In genomic region chr16:75114946-75115825, GRCh38 we compare ENCODE assay signal across 15 cellular contexts. TPM values are rescaled to one million over a fixed set of nuclear protein-coding genes. Genes with fewer than 3 reads are reported as not detected.
A peak's percentile ranks its signal among the peaks of the same experiment; 100 is the strongest.
DNase-seq lines count a peak whose midpoint lies in the region; ATAC-seq and TF ChIP-seq lines count a peak whose summit lies in the region.
"Had no signal": no experiment of that assay in that cellular context is flagged by ENCODE, and none has a peak within 500 bp of the region (broad histone marks: within the 10 kb centered on the region; RNA-seq: fewer than 3 reads in every experiment).

No MANE protein-coding gene starts in this region.

- H3K4me1 ChIP-seq in heart right ventricle = peaks cover 10 to 66% (median 51%) of the 10 kb centered on the region in 9 donors
- H3K4me1 ChIP-seq in right atrium auricular region = peaks cover 0 to 52% of the 10 kb centered on the region in 2 donors
- peaks cover 21% of the 10 kb centered on the region for H3K4me1 ChIP-seq in ovary (ENCODE audit: insufficient read depth)
- H3K4me1 ChIP-seq in upper lobe of right lung = peaks cover 32% of the 10 kb centered on the region

- ATAC-seq in heart right ventricle (no peak), upper lobe of right lung (no peak), HG03039 (IDR thresholded peaks at IDR 0.05; ENCODE audit: unreplicated experiment) (no peak)
- ATAC-seq: A549 had no signal

- peak overlapping the region in 4 of 10 donors; percentile 68 to 85 (median 81) for H3K27ac ChIP-seq in heart right ventricle
- H3K27ac ChIP-seq in right atrium auricular region = peak overlapping the region in 1 of 2 donors; percentile 72
- peak overlapping the region; percentile 3 to 37 for H3K27ac ChIP-seq in ovary
- no peak overlapping the region for H3K27ac ChIP-seq in upper lobe of right lung

- H3K27me3 ChIP-seq in heart right ventricle = peaks cover 0 to 15% (median 0%) of the 10 kb centered on the region in 7 donors
- no peaks in the 10 kb centered on the region for H3K27me3 ChIP-seq in right atrium auricular region
- no peaks in the 10 kb centered on the region for H3K27me3 ChIP-seq in ovary
- no peaks in the 10 kb centered on the region for H3K27me3 ChIP-seq in upper lobe of right lung

- 89 to 92% methylated on average over 43 to 45 of the region's 45 CpGs for WGBS in heart right ventricle, 2 donors
- 62 to 76% (median 62%) methylated on average over 45 of the region's 45 CpGs for WGBS in ovary, 3 donors

- no peak for TF ChIP-seq POLR2A in ovary (IDR thresholded peaks at IDR 0.05)

- no peak for TF ChIP-seq CTCF in heart right ventricle (IDR thresholded peaks at IDR 0.05)
- TF ChIP-seq CTCF in right atrium auricular region (IDR thresholded peaks at IDR 0.05) = no peak
- no peak for TF ChIP-seq CTCF in epithelial cell of proximal tubule (conservative IDR thresholded peaks at IDR 0.05; ENCODE audit: low read depth, low read length)
- no peak for TF ChIP-seq CTCF in ovary (IDR thresholded peaks at IDR 0.05)
- no peak for TF ChIP-seq CTCF in upper lobe of right lung (IDR thresholded peaks at IDR 0.05)

- H3K36me3 ChIP-seq in heart right ventricle = peaks cover 0 to 16% (median 0%) of the 10 kb centered on the region in 9 donors
- H3K36me3 ChIP-seq in right atrium auricular region = no peaks in the 10 kb centered on the region
- H3K36me3 ChIP-seq in ovary = no peaks in the 10 kb centered on the region
- H3K36me3 ChIP-seq in upper lobe of right lung = no peaks in the 10 kb centered on the region

- TF ChIP-seq EP300 in ovary (IDR thresholded peaks at IDR 0.05) = no peak

- DNase-seq in heart right ventricle = no peak
- no peak for DNase-seq in right atrium auricular region (ENCODE audit: low spot score)
- no peak for DNase-seq in epithelial cell of proximal tubule (ENCODE audit: low read depth)
- DNase-seq in ovary = peak in 1 of 5 donors; percentile 36
- peak; percentile 63 for DNase-seq in upper lobe of right lung
- no peak for DNase-seq in NCI-H146 treated with DMSO at 0.1 percent for 48 hours (lab: John Stamatoyannopoulos, UW; ENCODE audit: unreplicated experiment)
- DNase-seq in activated effector memory CD4-positive, alpha-beta T cell treated with Interleukin-2 at 50 U/mL for 16 hours = no peak
- DNase-seq: activated naive CD4-positive, alpha-beta T cell treated with anti-CD3 and anti-CD28 coated beads, Interleukin-2, amount 10 ng/mL, durations not matched to agents 7 days and 5 days; CD4-positive, CD25-positive, alpha-beta regulatory T cell; NCI-H446 treated with DMSO at 0.1 percent for 48 hours; RPMI8226; stimulated activated CD4-positive, alpha-beta T cell treated with anti-CD3 and anti-CD28 coated beads, Interleukin-2, amount 100 ng/mL, for 48 hours had no signal

- H3K4me3 ChIP-seq in heart right ventricle = peak overlapping the region in 9 of 10 donors; percentile 22 to 67 (median 57)
- H3K4me3 ChIP-seq in right atrium auricular region = peak overlapping the region in 1 of 2 donors; percentile 59
- H3K4me3 ChIP-seq in epithelial cell of proximal tubule (ENCODE audit: low read depth, low read length) = peak overlapping the region; percentile 62
- H3K4me3 ChIP-seq in ovary = peak overlapping the region; percentile 50
- H3K4me3 ChIP-seq in upper lobe of right lung = peak overlapping the region; percentile 55

- H3K9me3 ChIP-seq in heart right ventricle (no peaks in the 10 kb centered on the region), right atrium auricular region (no peaks in the 10 kb centered on the region), ovary (no peaks in the 10 kb centered on the region), upper lobe of right lung (no peaks in the 10 kb centered on the region)
- H3K9me3 ChIP-seq: A549 had no signal

- intact Hi-C loops in heart right ventricle (cut with DNase I) = loop anchor here in 6 of 10 donors (5.0 to 10.0 kb wide), 6 partner anchors 68 to 410 kb away; partner anchors contain the start of gene MLKL (in 1 of the 6)
- intact Hi-C loops in ovary (cut with DNase I) = loop anchor here in 2 of 4 donors (5.0 to 10.0 kb wide), 2 partner anchors 118 to 410 kb away; partner anchors contain the start of genes MLKL (in 1 of the 2) and ZNRF1 (in 1 of the 2)
- intact Hi-C loops in upper lobe of right lung (cut with DNase I) = loop anchor here (5.0 kb wide), 1 partner anchor 118 kb away; the partner anchor contains the start of gene ZNRF1

RNA-seq across cellular contexts. Expression of gene LDHD, which starts 1.4 kb away (rescaled TPM):
- total RNA-seq in heart right ventricle (100 to 1,000 TPM in 3 of 10 donors, 10 to 100 TPM in 7; 69.7 to 135 (median 94.9) TPM), right atrium auricular region (10 to 100 TPM; 28.8 to 65.6 TPM), epithelial cell of proximal tubule (0.12 TPM in 1 of 2 replicates, not detected in the other), ovary (10 to 100 TPM; 11.5 to 25.4 (median 20.7) TPM), upper lobe of right lung (10.7 TPM)
- polyA plus RNA-seq in heart right ventricle (10 to 100 TPM; 60.7 to 69.5 TPM), ovary (10 to 100 TPM in 1 of 2 donors, 1 to 10 TPM in 1; 2.1 to 21.7 TPM)
- total RNA-seq: CD4-positive, CD25-positive, alpha-beta regulatory T cell had no signal
- polyA plus RNA-seq: IgD-negative memory B cell had no signal

RNA-seq across cellular contexts. Expression of gene ZFP1, which starts 33.1 kb away (rescaled TPM):
- total RNA-seq in heart right ventricle (10 to 100 TPM in 2 of 10 donors, 1 to 10 TPM in 8; 4.2 to 11.5 (median 7.0) TPM), right atrium auricular region (1 to 10 TPM; 8.6 to 8.8 TPM), epithelial cell of proximal tubule (8.1 and 9.2 TPM in 2 replicates), ovary (10 to 100 TPM in 6 of 7 donors, 1 to 10 TPM in 1; 7.9 to 22.3 (median 13.5) TPM), upper lobe of right lung (9.8 TPM)
- polyA plus RNA-seq in heart right ventricle (1 to 10 TPM; 3.0 to 4.7 TPM), ovary (10 to 100 TPM in 1 of 2 donors, 1 to 10 TPM in 1; 7.2 to 15.7 TPM)

Comparison
In these comparisons a context has a peak if more than half of its experiments do, and no peak if none do; other contexts are left out.
1. RNA of gene LDHD, which starts 1.4 kb away (total RNA-seq): 69.7 to 135 TPM in heart right ventricle, 28.8 to 65.6 TPM in right atrium auricular region, 11.5 to 25.4 TPM in ovary and 10.7 TPM in upper lobe of right lung (single experiment); 0.12 TPM in epithelial cell of proximal tubule; every median in the first group is over 10 times any median in the second.